ENCODE assay signal across 1 cellular context in genomic region chr9:127793093-127793708, GRCh38.
TF ChIP-seq lines count a peak whose summit lies in the region.

No MANE protein-coding gene starts in this region.

TF ChIP-seq in IMR-90, 13 proteins besides CTCF, POLR2A, EP300 and RAD21 (continued from another document):
- TF ChIP-seq ELK1 (IDR thresholded peaks at IDR 0.05; ENCODE audit: borderline replicate concordance, low read depth, low read length): no peak
- TF ChIP-seq USF2 (IDR thresholded peaks at IDR 0.05; ENCODE audit: low read depth, low read length): no peak
- TF ChIP-seq MAFK (IDR thresholded peaks at IDR 0.05; ENCODE audit: low read depth, low read length): no peak
- TF ChIP-seq CHD1 (IDR thresholded peaks at IDR 0.05; ENCODE audit: low read depth, low read length): no peak
- no peak for TF ChIP-seq FOS (IDR thresholded peaks at IDR 0.05; ENCODE audit: low read depth, low read length)
TF ChIP-seq in IMR-90: peak in this region for 0.
